In genomic region chr4:13299343-13299742, GRCh38 we compare ENCODE assay signal across 28 cellular contexts.
"Had no signal": no experiment of that assay in that cellular context is flagged by ENCODE, and none has a peak within 500 bp of the region (broad histone marks: within the 10 kb centered on the region; RNA-seq: fewer than 3 reads in every experiment).

No MANE protein-coding gene starts in this region.

- H3K27me3 Mint-ChIP-seq: naive thymus-derived CD4-positive, alpha-beta T cell; natural killer cell treated with Interleukin-12 subunit alpha and Interleukin-12 subunit beta and Interleukin-15 and Interleukin-18, amount 100 ng/mL, for 72 hours; stimulated activated memory B cell treated with anti-CD40 and anti-IgM and Interleukin-4, amounts not matched to agents 10 μg/mL and 1 μg/mL and 100 μg/mL, for 72 hours; stimulated activated naive CD8-positive, alpha-beta T cell treated with anti-CD3 and anti-CD28 coated beads, Interleukin-15, amount 100 ng/mL, for 72 hours had no signal

- H3K4me1 ChIP-seq: heart left ventricle, left lung, lower lobe of right lung, pancreas, prostate gland, testis, thyroid gland, upper lobe of right lung had no signal

- DNase-seq: heart left ventricle; hypothalamus; immature natural killer cell; kidney; left lung; lower lobe of right lung; mammary epithelial cell; mesendoderm; naive thymus-derived CD4-positive, alpha-beta T cell; nucleus accumbens; pancreas; posterior cingulate gyrus; stimulated activated CD4-positive, alpha-beta T cell treated with anti-CD3 and anti-CD28 coated beads, Interleukin-1b, Interleukin-23, amount 100 ng/mL, for 48 hours; stimulated activated CD4-positive, alpha-beta T cell treated with anti-CD3 and anti-CD28 coated beads, Interleukin-2, amount 100 ng/mL, for 48 hours; stimulated activated CD4-positive, alpha-beta T cell treated with anti-CD3 and anti-CD28 coated beads, Interleukin-4, amount 100 ng/mL, for 4 hours; stimulated activated CD8-positive, alpha-beta memory T cell treated with anti-CD3 and anti-CD28 coated beads, Interleukin-4, amount 100 ng/mL, for 48 hours; stimulated activated naive CD4-positive, alpha-beta T cell treated with Interleukin-2 at 50 U/mL for 16 hours; stimulated activated naive CD8-positive, alpha-beta T cell treated with anti-CD3 and anti-CD28 coated beads, Interleukin-15, amount 100 ng/mL, for 72 hours; testis; thyroid gland; trophoblast cell; upper lobe of right lung had no signal

- H3K27me3 ChIP-seq: heart left ventricle, left lung, pancreas, testis, thyroid gland, upper lobe of right lung had no signal

- H3K9me3 ChIP-seq: prostate gland, testis, thyroid gland had no signal

- H3K4me1 Mint-ChIP-seq: immature natural killer cell; mesothelial cell of epicardium; naive thymus-derived CD4-positive, alpha-beta T cell; stimulated activated memory B cell treated with anti-CD40 and anti-IgM and Interleukin-4, amounts not matched to agents 10 μg/mL and 1 μg/mL and 100 μg/mL, for 72 hours; stimulated activated naive CD8-positive, alpha-beta T cell treated with anti-CD3 and anti-CD28 coated beads, Interleukin-15, amount 100 ng/mL, for 72 hours had no signal

- H3K4me3 ChIP-seq: heart left ventricle, left lung, lower lobe of right lung, pancreas, prostate gland, smooth muscle cell, testis, thyroid gland, upper lobe of right lung had no signal

- H3K27ac Mint-ChIP-seq: immature natural killer cell; mesothelial cell of epicardium; naive thymus-derived CD4-positive, alpha-beta T cell; natural killer cell treated with Interleukin-12 subunit alpha and Interleukin-12 subunit beta and Interleukin-15 and Interleukin-18, amount 100 ng/mL, for 72 hours; stimulated activated memory B cell treated with anti-CD40 and anti-IgM and Interleukin-4, amounts not matched to agents 10 μg/mL and 1 μg/mL and 100 μg/mL, for 72 hours had no signal

- H3K27ac ChIP-seq: left lung, lower lobe of right lung, pancreas, prostate gland, testis, thyroid gland, upper lobe of right lung had no signal

- H3K36me3 ChIP-seq: heart left ventricle, left lung, lower lobe of right lung, pancreas, prostate gland, thyroid gland, upper lobe of right lung had no signal

- H3K4me3 Mint-ChIP-seq: immature natural killer cell; mesothelial cell of epicardium; naive thymus-derived CD4-positive, alpha-beta T cell; natural killer cell treated with Interleukin-12 subunit alpha and Interleukin-12 subunit beta and Interleukin-15 and Interleukin-18, amount 100 ng/mL, for 72 hours; neural crest cell; stimulated activated memory B cell treated with anti-CD40 and anti-IgM and Interleukin-4, amounts not matched to agents 10 μg/mL and 1 μg/mL and 100 μg/mL, for 72 hours; stimulated activated naive CD8-positive, alpha-beta T cell treated with anti-CD3 and anti-CD28 coated beads, Interleukin-15, amount 100 ng/mL, for 72 hours had no signal

- ATAC-seq: heart left ventricle; left lung; lower lobe of right lung; naive thymus-derived CD4-positive, alpha-beta T cell; natural killer cell treated with Interleukin-12 subunit alpha and Interleukin-12 subunit beta and Interleukin-15 and Interleukin-18, amount 100 ng/mL, for 72 hours; pancreas; stimulated activated memory B cell treated with anti-CD40 and anti-IgM and Interleukin-4, amounts not matched to agents 10 μg/mL and 1 μg/mL and 100 μg/mL, for 72 hours; stimulated activated naive CD8-positive, alpha-beta T cell treated with anti-CD3 and anti-CD28 coated beads, Interleukin-15, amount 100 ng/mL, for 72 hours; upper lobe of right lung had no signal
